Comparison of ENCODE assay signal across 1 cellular context in the genomic region with DNA sequence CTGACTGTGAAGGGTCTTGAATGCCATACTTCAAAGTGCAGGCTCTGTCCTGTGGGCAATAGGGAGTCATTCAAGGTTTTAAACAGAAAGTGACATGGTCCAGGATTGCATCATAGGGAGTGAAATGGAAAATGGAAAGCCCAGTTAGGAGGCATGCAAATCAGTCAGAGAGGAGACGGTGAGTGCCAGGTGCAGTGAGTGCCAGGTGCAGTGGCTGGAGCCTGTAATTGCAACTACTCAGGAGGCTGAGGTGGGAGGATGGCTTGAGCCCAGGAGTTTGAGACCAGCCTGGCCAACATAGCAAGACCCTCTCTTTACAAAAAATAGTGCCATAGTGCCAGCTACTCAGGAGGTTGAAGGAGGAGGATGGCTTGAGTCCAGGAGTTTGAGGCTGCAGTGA.
A peak's percentile ranks its signal among the peaks of the same experiment; 100 is the strongest.
TF ChIP-seq lines count a peak whose summit lies in the region.

No MANE protein-coding gene starts in this region.

TF ChIP-seq in K562, 482 proteins besides CTCF, POLR2A, EP300 and RAD21 (continued from another document):
- TF ChIP-seq SOX6 (IDR thresholded peaks at IDR 0.05) (no peak), ZNF121 (CRISPR knock-in tag; conservative IDR thresholded peaks at IDR 0.05) (peak; percentile 85), CAMTA2 (CRISPR knock-in tag; conservative IDR thresholded peaks at IDR 0.05) (no peak), CEBPB (tag; IDR thresholded peaks at IDR 0.05) (peak; percentile 53; the same call in 1 of the 2 replicates), CEBPG (CRISPR knock-in tag; IDR thresholded peaks at IDR 0.05) (no peak), CEBPG (tag; conservative IDR thresholded peaks at IDR 0.05 in 1 of 2, IDR thresholded peaks at IDR 0.05 in 1 of 2) (peak; percentile 30 to 35; a peak in 1 of 4 replicates), MTF1 (CRISPR knock-in tag; IDR thresholded peaks at IDR 0.05; ENCODE audit: borderline replicate concordance) (no peak), CREB5 (CRISPR knock-in tag; IDR thresholded peaks at IDR 0.05) (no peak), ZNF12 (CRISPR knock-in tag; IDR thresholded peaks at IDR 0.05) (no peak)
